ENCODE assay signal across 16 cellular contexts in genomic region chr14:73800970-73801515, GRCh38.
"Had no signal": no experiment of that assay in that cellular context is flagged by ENCODE, and none has a peak within 500 bp of the region (broad histone marks: within the 10 kb centered on the region; RNA-seq: fewer than 3 reads in every experiment).

No MANE protein-coding gene starts in this region.

- H3K36me3 Mint-ChIP-seq: natural killer cell had no signal

- ATAC-seq: activated naive CD8-positive, alpha-beta T cell treated with anti-CD3 and anti-CD28 coated beads, Interleukin-2, amount 50 U/mL, for 24 hours; heart left ventricle; left colon; natural killer cell; right cardiac atrium; stimulated activated naive CD8-positive, alpha-beta T cell treated with anti-CD3 and anti-CD28 coated beads, Interleukin-15, amount 100 ng/mL, for 72 hours had no signal

- H3K4me1 Mint-ChIP-seq: natural killer cell; stimulated activated naive CD8-positive, alpha-beta T cell treated with anti-CD3 and anti-CD28 coated beads, Interleukin-15, amount 100 ng/mL, for 72 hours had no signal

- H3K9me3 ChIP-seq: heart left ventricle, thoracic aorta had no signal

- H3K27me3 Mint-ChIP-seq: activated naive CD8-positive, alpha-beta T cell treated with anti-CD3 and anti-CD28 coated beads, Interleukin-2, amount 50 U/mL, for 24 hours; stimulated activated naive CD8-positive, alpha-beta T cell treated with anti-CD3 and anti-CD28 coated beads, Interleukin-15, amount 100 ng/mL, for 72 hours had no signal

- FAIRE-seq: frontal cortex had no signal

- H3K27ac ChIP-seq: heart left ventricle, thoracic aorta had no signal

- DNase-seq: activated CD4-positive, alpha-beta T cell treated with anti-CD3 and anti-CD28 coated beads, Interleukin-2, amount 50 U/mL, for 4 hours; activated CD4-positive, CD25-positive, alpha-beta regulatory T cell treated with anti-CD3 and anti-CD28 coated beads, Interleukin-2, amount 50 U/mL, for 72 hours; activated naive CD4-positive, alpha-beta T cell treated with anti-CD3 and anti-CD28 coated beads for 36 hours; activated naive CD8-positive, alpha-beta T cell treated with anti-CD3 and anti-CD28 coated beads, Interleukin-2, amount 50 U/mL, for 24 hours; activated T-cell treated with anti-CD3 and anti-CD28 coated beads, Interleukin-2, amount 50 U/mL, for 1 hour; cortex of kidney; effector CD4-positive, alpha-beta T cell; heart left ventricle; left colon; natural killer cell; right cardiac atrium; stimulated activated naive CD8-positive, alpha-beta T cell treated with anti-CD3 and anti-CD28 coated beads, Interleukin-15, amount 100 ng/mL, for 72 hours had no signal

- H3K27me3 ChIP-seq: heart left ventricle had no signal

- H3K4me2 ChIP-seq: smooth muscle cell had no signal

- H3K36me3 ChIP-seq: thoracic aorta had no signal

- H3K4me3 ChIP-seq: heart left ventricle, smooth muscle cell, thoracic aorta had no signal

- H3K9me3 Mint-ChIP-seq: activated naive CD4-positive, alpha-beta T cell treated with anti-CD3 and anti-CD28 coated beads for 36 hours; activated naive CD8-positive, alpha-beta T cell treated with anti-CD3 and anti-CD28 coated beads, Interleukin-2, amount 50 U/mL, for 24 hours; activated T-helper 2 cell treated with anti-CD3 and anti-CD28 coated beads, Interferon-gamma antibody, Interleukin-2, Interleukin-4, amounts not matched to agents 10 μg/mL and 5 μg/mL and 100 μg/mL, durations not matched to agents 14 hours and 24 hours and 36 hours; natural killer cell; stimulated activated naive CD8-positive, alpha-beta T cell treated with anti-CD3 and anti-CD28 coated beads, Interleukin-15, amount 100 ng/mL, for 72 hours had no signal

- H3K27ac Mint-ChIP-seq: activated naive CD4-positive, alpha-beta T cell treated with anti-CD3 and anti-CD28 coated beads for 36 hours; activated naive CD8-positive, alpha-beta T cell treated with anti-CD3 and anti-CD28 coated beads, Interleukin-2, amount 50 U/mL, for 24 hours; activated T-helper 2 cell treated with anti-CD3 and anti-CD28 coated beads, Interferon-gamma antibody, Interleukin-2, Interleukin-4, amounts not matched to agents 10 μg/mL and 5 μg/mL and 100 μg/mL, durations not matched to agents 14 hours and 24 hours and 36 hours; natural killer cell had no signal

- H3K4me3 Mint-ChIP-seq: activated naive CD4-positive, alpha-beta T cell treated with anti-CD3 and anti-CD28 coated beads for 36 hours; activated naive CD8-positive, alpha-beta T cell treated with anti-CD3 and anti-CD28 coated beads, Interleukin-2, amount 50 U/mL, for 24 hours; natural killer cell; stimulated activated naive CD8-positive, alpha-beta T cell treated with anti-CD3 and anti-CD28 coated beads, Interleukin-15, amount 100 ng/mL, for 72 hours had no signal
